8 cellular contexts compared by ENCODE assay signal in the genomic region with DNA sequence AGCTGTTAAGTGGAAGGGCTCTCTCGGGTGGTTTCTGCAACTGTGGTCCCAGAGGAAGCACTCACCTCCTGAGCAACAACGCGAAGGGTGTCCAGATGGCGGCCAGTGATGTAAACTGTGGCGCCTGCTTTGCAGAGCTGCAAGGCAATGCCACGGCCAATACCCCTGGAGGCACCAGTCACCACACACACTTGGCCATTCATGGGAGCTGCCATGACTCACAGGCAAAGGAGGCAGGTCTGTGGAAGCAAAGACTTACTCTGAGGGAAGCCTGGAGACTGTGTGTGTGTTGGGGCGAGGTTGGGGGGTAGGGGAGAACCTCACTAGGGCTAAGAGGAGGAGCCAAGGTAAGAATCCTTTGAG. TPM values are rescaled to one million over a fixed set of nuclear protein-coding genes. Genes with fewer than 3 reads are reported as not detected.
A peak's percentile ranks its signal among the peaks of the same experiment; 100 is the strongest.
DNase-seq lines count a peak whose midpoint lies in the region; ATAC-seq and FAIRE-seq lines count a peak whose summit lies in the region.

No MANE protein-coding gene starts in this region.

- DNase-seq in ELR (ENCODE audit: low read depth) (peak; percentile 95), HPDE6-E6E7 (ENCODE audit: extremely low spot score) (peak; percentile 95), small intestine (peak; percentile 60), OCI-M2 (lab: John Stamatoyannopoulos, UW; ENCODE audit: unreplicated experiment) (no peak)
- DNase-seq in stimulated activated CD4-positive, alpha-beta T cell treated with anti-CD3 and anti-CD28 coated beads, Interleukin-12 subunit alpha, Interleukin-12 subunit beta, amount 100 ng/mL, for 4 hours: no peak

- no peaks in the 10 kb centered on the region for H3K27me3 Mint-ChIP-seq in activated naive CD8-positive, alpha-beta T cell

- peak overlapping the region; percentile 94 for H3K27ac Mint-ChIP-seq in activated naive CD8-positive, alpha-beta T cell

- peaks cover 9% of the 10 kb centered on the region for H3K36me3 Mint-ChIP-seq in activated naive CD8-positive, alpha-beta T cell

- H3K27ac ChIP-seq in small intestine (ENCODE audit: low read depth in 1 of 2, low read length in 1 of 2): peak overlapping the region; percentile 93 to 94

- FAIRE-seq in small intestine (lab: Jason Lieb, UNC): no peak

- H3K4me3 ChIP-seq in iPS-11a (ENCODE audit: low read depth, low read length): peak overlapping the region; percentile 93
- peak overlapping the region; percentile 57 to 88 for H3K4me3 ChIP-seq in small intestine (ENCODE audit: low read depth in 1 of 2, low read length in 2 of 2)

- WGBS in small intestine, 3 donors: 30 to 50% (median 35%) methylated on average over 7 of the region's 7 CpGs

- peaks cover 8 to 20% of the 10 kb centered on the region in 2 donors for H3K36me3 ChIP-seq in small intestine (ENCODE audit: control insufficient read depth in 2 of 2, insufficient read depth in 2 of 2, low read length in 2 of 2)

- H3K4me3 Mint-ChIP-seq in activated naive CD8-positive, alpha-beta T cell: peak overlapping the region; percentile 96

- H3K4me1 Mint-ChIP-seq in activated naive CD8-positive, alpha-beta T cell (ENCODE audit: low read depth): peaks cover 42% of the 10 kb centered on the region

- H3K4me1 ChIP-seq in small intestine (ENCODE audit: control insufficient read depth in 2 of 2, insufficient read depth in 1 of 2, low read depth in 1 of 2, low read length in 1 of 2): peaks cover 0 to 4% of the 10 kb centered on the region in 2 donors

- no peaks in the 10 kb centered on the region for H3K9me3 ChIP-seq in small intestine (ENCODE audit: control insufficient read depth, low read depth)

- H3K27me3 ChIP-seq in small intestine (ENCODE audit: control insufficient read depth in 2 of 2, insufficient read depth in 2 of 2, low read length in 2 of 2): no peaks in the 10 kb centered on the region

- H3K9me3 Mint-ChIP-seq in activated naive CD8-positive, alpha-beta T cell (ENCODE audit: low read depth): no peaks in the 10 kb centered on the region

- ATAC-seq in HG03378 (IDR thresholded peaks at IDR 0.05; ENCODE audit: unreplicated experiment): no peak

RNA-seq across cellular contexts. Expression of gene DHRS1, which starts 0.7 kb away (rescaled TPM):
- 10 to 100 TPM; 45.2 to 95.7 (median 68.6) TPM for polyA plus RNA-seq in small intestine

RNA-seq across cellular contexts. Expression of gene NOP9, which starts 0.8 kb away (rescaled TPM):
- polyA plus RNA-seq in small intestine: 10 to 100 TPM in 2 of 3 donors, 1 to 10 TPM in 1; 9.7 to 22.5 (median 14.3) TPM

RNA-seq across cellular contexts. Expression of gene CIDEB, which starts 8.9 kb away (rescaled TPM):
- 100 to 1,000 TPM in 2 of 3 donors, 10 to 100 TPM in 1; 31.2 to 273 (median 195) TPM for polyA plus RNA-seq in small intestine

RNA-seq across cellular contexts. Expression of gene LTB4R2, which starts 11.1 kb away (rescaled TPM):
- 1 to 10 TPM in 2 of 3 donors, under 1 TPM in 1; 0.89 to 2.7 (median 1.9) TPM for polyA plus RNA-seq in small intestine

RNA-seq across cellular contexts. Expression of gene LTB4R, which starts 12.4 kb away (rescaled TPM):
- 10 to 100 TPM in 2 of 3 donors, 1 to 10 TPM in 1; 9.8 to 37.0 (median 21.9) TPM for polyA plus RNA-seq in small intestine

Comparison
In these comparisons a context has a peak if more than half of its experiments do, and no peak if none do; other contexts are left out.
1. DNase-seq: peak in ELR (single experiment), HPDE6-E6E7 (single experiment) and small intestine (single experiment); none in OCI-M2 (single experiment) and stimulated activated CD4-positive, alpha-beta T cell treated with anti-CD3 and anti-CD28 coated beads, Interleukin-12 subunit alpha, Interleukin-12 subunit beta, amount 100 ng/mL, for 4 hours (single experiment).